ENCODE assay signal across 8 cellular contexts in the genomic region with DNA sequence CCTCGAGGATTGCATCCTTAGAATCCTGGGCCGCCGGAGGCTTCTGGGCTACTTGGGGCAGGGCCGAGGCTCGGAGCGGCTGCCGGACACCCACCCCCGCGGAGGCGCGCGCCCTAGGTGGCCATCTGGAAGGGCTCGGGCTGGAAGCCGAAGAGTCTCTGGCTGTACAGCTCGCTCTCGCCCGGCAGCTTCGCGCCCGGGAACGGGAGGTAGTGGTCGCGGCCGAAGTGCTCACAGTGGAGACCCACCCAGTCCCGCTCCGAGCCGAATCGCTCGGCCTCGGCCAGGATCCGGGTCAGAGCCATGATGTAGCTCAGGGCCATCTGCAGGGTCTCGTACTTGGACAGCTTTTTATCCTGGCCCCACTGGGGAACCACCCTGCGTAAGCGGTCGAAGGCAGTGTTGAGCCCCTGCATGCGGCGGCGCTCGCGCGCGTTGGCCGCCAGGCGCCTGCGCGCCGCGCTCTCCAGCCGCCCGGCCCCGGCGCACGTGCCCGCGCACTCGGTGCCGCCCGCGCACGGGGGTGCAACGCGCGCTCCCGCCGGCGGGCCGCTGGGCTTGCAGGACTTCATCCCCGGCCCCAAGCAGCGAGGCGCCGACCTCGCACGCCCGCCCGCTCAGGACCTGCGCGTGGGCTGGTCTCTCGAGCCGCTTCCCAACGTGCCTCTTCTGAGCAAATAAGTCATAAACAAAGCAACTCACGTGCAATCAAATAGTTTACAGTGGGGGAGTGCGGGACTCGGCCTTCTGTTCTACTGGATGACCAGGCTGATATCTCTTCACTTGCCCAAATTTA. TPM values are rescaled to one million over a fixed set of nuclear protein-coding genes. Genes with fewer than 3 reads are reported as not detected.
A peak's percentile ranks its signal among the peaks of the same experiment; 100 is the strongest.
DNase-seq lines count a peak whose midpoint lies in the region; ATAC-seq and TF ChIP-seq lines count a peak whose summit lies in the region.

No MANE protein-coding gene starts in this region.

- under 1% methylated on average over 44 of the region's 83 CpGs for WGBS in suprapubic skin

- peaks cover 39% of the 10 kb centered on the region for H3K27me3 Mint-ChIP-seq in activated T-cell treated with anti-CD3 and anti-CD28 coated beads, Interleukin-2, amount 50 U/mL, for 72 hours (ENCODE audit: low read depth)
- peaks cover 27 to 45% (median 34%) of the 10 kb centered on the region in 5 donors for H3K27me3 Mint-ChIP-seq in naive thymus-derived CD8-positive, alpha-beta T cell

- peak overlapping the region; percentile 49 to 69 (median 56) for H3K4me3 ChIP-seq in BLaER1 treated with 17β-estradiol and CSF1 and Interleukin-3, amounts not matched to agents 10 nM and 100 nM
- H3K4me3 ChIP-seq in fibroblast of villous mesenchyme (ENCODE audit: low read depth, low read length), result peak overlapping the region; percentile 69
- peak overlapping the region; percentile 73 for H3K4me3 ChIP-seq in suprapubic skin

- no peak for TF ChIP-seq EP300 in suprapubic skin (IDR thresholded peaks at IDR 0.05)

- peak; percentile 72 for DNase-seq in NCI-H460 (ENCODE audit: extremely low read depth, low read depth)
- peak; percentile 53 to 61 for DNase-seq in activated T-cell treated with anti-CD3 and anti-CD28 coated beads, Interleukin-2, amount 50 U/mL, for 72 hours
- DNase-seq in fibroblast of villous mesenchyme (ENCODE audit: low read depth), result peak; percentile 62
- DNase-seq in naive thymus-derived CD8-positive, alpha-beta T cell, result peak in 8 of 10 donors; percentile 2 to 34 (median 18)
- peak in 1 of 2 donors; percentile 69 for DNase-seq in suprapubic skin (ENCODE audit: low spot score in 2 of 2)

- no peak overlapping the region for H3K27ac ChIP-seq in BLaER1 treated with 17β-estradiol and CSF1 and Interleukin-3, amounts not matched to agents 10 nM and 100 nM
- peak overlapping the region; percentile 30 for H3K27ac ChIP-seq in suprapubic skin

- no peak for TF ChIP-seq POLR2A in suprapubic skin (IDR thresholded peaks at IDR 0.05)

- no peaks in the 10 kb centered on the region for H3K36me3 Mint-ChIP-seq in activated T-cell treated with anti-CD3 and anti-CD28 coated beads, Interleukin-2, amount 50 U/mL, for 72 hours (ENCODE audit: insufficient read depth in 2 of 2)
- no peaks in the 10 kb centered on the region for H3K36me3 Mint-ChIP-seq in naive thymus-derived CD8-positive, alpha-beta T cell

- H3K27ac Mint-ChIP-seq in activated T-cell treated with anti-CD3 and anti-CD28 coated beads, Interleukin-2, amount 50 U/mL, for 72 hours, result no peak overlapping the region
- peak overlapping the region in 2 of 10 donors; percentile 29 to 65 for H3K27ac Mint-ChIP-seq in naive thymus-derived CD8-positive, alpha-beta T cell

- H3K4me2 ChIP-seq in BLaER1 treated with 17β-estradiol and CSF1 and Interleukin-3, amounts not matched to agents 10 nM and 100 nM, result peak overlapping the region; percentile 70 to 89 (median 76)

- H4K20me1 ChIP-seq in BLaER1 treated with 17β-estradiol and CSF1 and Interleukin-3, amounts not matched to agents 10 nM and 100 nM, result no peaks in the 10 kb centered on the region

- H3K4me1 ChIP-seq in BLaER1 treated with 17β-estradiol and CSF1 and Interleukin-3, amounts not matched to agents 10 nM and 100 nM, result peaks cover 0 to 10% (median 7%) of the 10 kb centered on the region in 10 experiments; a peak in 7 of 20 replicates
- peaks cover 8% of the 10 kb centered on the region for H3K4me1 ChIP-seq in suprapubic skin

- peaks cover 0 to 18% (median 14%) of the 10 kb centered on the region in 11 experiments; a peak in 20 of 22 replicates for H3K9me3 ChIP-seq in BLaER1 treated with 17β-estradiol and CSF1 and Interleukin-3, amounts not matched to agents 10 nM and 100 nM (replicated peaks in 1 of 11)
- H3K9me3 ChIP-seq in suprapubic skin, result no peaks in the 10 kb centered on the region

- peak; percentile 9 for TF ChIP-seq CTCF in fibroblast of villous mesenchyme (IDR thresholded peaks at IDR 0.05; ENCODE audit: insufficient read depth, low read depth, low read length)
- TF ChIP-seq CTCF in suprapubic skin (IDR thresholded peaks at IDR 0.05), result no peak

- peaks cover 31 to 51% (median 43%) of the 10 kb centered on the region in 11 experiments for H3K27me3 ChIP-seq in BLaER1 treated with 17β-estradiol and CSF1 and Interleukin-3, amounts not matched to agents 10 nM and 100 nM
- no peaks in the 10 kb centered on the region for H3K27me3 ChIP-seq in suprapubic skin

- ATAC-seq in GM19025 (IDR thresholded peaks at IDR 0.05; ENCODE audit: low read depth, unreplicated experiment) (peak; percentile 87), HG03175 (IDR thresholded peaks at IDR 0.05; ENCODE audit: unreplicated experiment) (peak; percentile 84)
- ATAC-seq in activated T-cell treated with anti-CD3 and anti-CD28 coated beads, Interleukin-2, amount 50 U/mL, for 72 hours (replicated peaks in 1 of 2), result peak; percentile 95
- peak; percentile 67 to 94 for ATAC-seq in naive thymus-derived CD8-positive, alpha-beta T cell

- peak overlapping the region; percentile 81 to 90 for H3K4me3 Mint-ChIP-seq in activated T-cell treated with anti-CD3 and anti-CD28 coated beads, Interleukin-2, amount 50 U/mL, for 72 hours
- H3K4me3 Mint-ChIP-seq in naive thymus-derived CD8-positive, alpha-beta T cell, result peak overlapping the region; percentile 62 to 90 (median 78)

- H3K36me3 ChIP-seq in BLaER1 treated with 17β-estradiol and CSF1 and Interleukin-3, amounts not matched to agents 10 nM and 100 nM, result no peaks in the 10 kb centered on the region
- H3K36me3 ChIP-seq in suprapubic skin, result no peaks in the 10 kb centered on the region

- POLR2A ChIA-PET in naive thymus-derived CD8-positive, alpha-beta T cell (lab: Charles Lee), result interaction anchor here (1.2 kb wide), 1 partner anchor 101 kb away, joined by 7 read pairs; the partner anchor contains the start of genes HNRNPH3 and PBLD

- peak overlapping the region in 8 of 11 experiments; percentile 8 to 49 (median 40); a peak in 6 of 22 replicates for H3K9ac ChIP-seq in BLaER1 treated with 17β-estradiol and CSF1 and Interleukin-3, amounts not matched to agents 10 nM and 100 nM

- peaks cover 10% of the 10 kb centered on the region for H3K4me1 Mint-ChIP-seq in activated T-cell treated with anti-CD3 and anti-CD28 coated beads, Interleukin-2, amount 50 U/mL, for 72 hours (ENCODE audit: low read depth)
- H3K4me1 Mint-ChIP-seq in naive thymus-derived CD8-positive, alpha-beta T cell, result peaks cover 6 to 9% (median 8%) of the 10 kb centered on the region in 4 donors

- H3K9me3 Mint-ChIP-seq in activated T-cell treated with anti-CD3 and anti-CD28 coated beads, Interleukin-2, amount 50 U/mL, for 72 hours, result no peaks in the 10 kb centered on the region
- no peaks in the 10 kb centered on the region for H3K9me3 Mint-ChIP-seq in naive thymus-derived CD8-positive, alpha-beta T cell

RNA-seq across cellular contexts. Expression of gene ATOH7, which starts 0.6 kb away (rescaled TPM):
- total RNA-seq in NCI-H460 (2014; rRNA removed; shearing (Covaris generic)), result 0.20 TPM in 1 of 2 replicates, not detected in the other
- 0.21 and 0.47 TPM in 2 replicates for polyA plus RNA-seq in NCI-H460 (2014; cell fraction: nucleus; rRNA removed)
- not detected for total RNA-seq in activated T-cell treated with anti-CD3 and anti-CD28 coated beads, Interleukin-2, amount 50 U/mL, for 72 hours
- under 0.01 TPM in 1 of 2 replicates, not detected in the other for total RNA-seq in fibroblast of villous mesenchyme
- not detected for total RNA-seq in naive thymus-derived CD8-positive, alpha-beta T cell
- polyA plus RNA-seq in naive thymus-derived CD8-positive, alpha-beta T cell, result not detected
- total RNA-seq in suprapubic skin, result not detected
